2 cellular contexts compared by ENCODE assay signal in genomic region chr9:133359420-133360175, GRCh38.
A peak's percentile ranks its signal among the peaks of the same experiment; 100 is the strongest.
TF ChIP-seq lines count a peak whose summit lies in the region.

No MANE protein-coding gene starts in this region.

TF ChIP-seq in SK-N-SH treated with all-trans-retinoic acid at 6 μM for 48 hours, 23 proteins besides CTCF, POLR2A, EP300 and RAD21:
- no peak for TF ChIP-seq ARNTL (CRISPR knock-in tag; IDR thresholded peaks at IDR 0.05; ENCODE audit: borderline replicate concordance, low read depth)
- no peak for TF ChIP-seq BACH2 (CRISPR knock-in tag; IDR thresholded peaks at IDR 0.05; ENCODE audit: borderline replicate concordance)
- no peak for TF ChIP-seq TCF4 (CRISPR knock-in tag; IDR thresholded peaks at IDR 0.05; ENCODE audit: borderline replicate concordance)
- TF ChIP-seq CREB5 (CRISPR knock-in tag; IDR thresholded peaks at IDR 0.05; ENCODE audit: low read depth), result no peak
- no peak for TF ChIP-seq POU6F1 (CRISPR knock-in tag; IDR thresholded peaks at IDR 0.05; ENCODE audit: borderline replicate concordance, low read depth)
- no peak for TF ChIP-seq ISL1 (CRISPR knock-in tag; IDR thresholded peaks at IDR 0.05)
- no peak for TF ChIP-seq ESRRG (CRISPR knock-in tag; IDR thresholded peaks at IDR 0.05)
- TF ChIP-seq PPARA (CRISPR knock-in tag; IDR thresholded peaks at IDR 0.05; ENCODE audit: borderline replicate concordance), result no peak
TF ChIP-seq in SK-N-SH treated with all-trans-retinoic acid at 6 μM for 48 hours: peak in this region for 0.

TF ChIP-seq in HepG2, 621 proteins besides CTCF, POLR2A, EP300 and RAD21 (continues in another document):
- 0 out of 2 replicates have a peak, but pooled peaks have one; percentile 15 for TF ChIP-seq HOXA3 (CRISPR knock-in tag; IDR thresholded peaks at IDR 0.05)
- no peak for TF ChIP-seq MTA3 (CRISPR knock-in tag; IDR thresholded peaks at IDR 0.05)
- TF ChIP-seq NONO (IDR thresholded peaks at IDR 0.05), result no peak
- TF ChIP-seq NONO (CRISPR knock-in tag; conservative IDR thresholded peaks at IDR 0.05), result peak; percentile 65
- 0 out of 2 replicates have a peak, but pooled peaks have one; percentile 20 for TF ChIP-seq MIER3 (CRISPR knock-in tag; IDR thresholded peaks at IDR 0.05; ENCODE audit: borderline replicate concordance)
- 0 out of 2 replicates have a peak, but pooled peaks have one; percentile 17 for TF ChIP-seq MXD4 (CRISPR knock-in tag; IDR thresholded peaks at IDR 0.05)
- TF ChIP-seq ZBTB20 (CRISPR knock-in tag; IDR thresholded peaks at IDR 0.05; ENCODE audit: borderline replicate concordance, low read depth), result 0 out of 2 replicates have a peak, but pooled peaks have one; percentile 19
- peak; percentile 44; the same call in 1 of the 2 replicates for TF ChIP-seq MYC (CRISPR knock-in tag; IDR thresholded peaks at IDR 0.05; ENCODE audit: borderline replicate concordance)
- TF ChIP-seq ZNF263 (CRISPR knock-in tag; IDR thresholded peaks at IDR 0.05), result peak; percentile 73; the same call in 1 of the 2 replicates
- TF ChIP-seq ZNF207 (IDR thresholded peaks at IDR 0.05; ENCODE audit: borderline replicate concordance), result no peak
- no peak for TF ChIP-seq ELF3 (CRISPR knock-in tag; IDR thresholded peaks at IDR 0.05)
- peak; percentile 44 for TF ChIP-seq SAP130 (CRISPR knock-in tag; IDR thresholded peaks at IDR 0.05; ENCODE audit: low read depth)
- no peak for TF ChIP-seq ZBTB49 (CRISPR knock-in tag; IDR thresholded peaks at IDR 0.05; ENCODE audit: borderline replicate concordance)
- peak; percentile 30; the same call in 1 of the 2 replicates for TF ChIP-seq ZBTB39 (CRISPR knock-in tag; IDR thresholded peaks at IDR 0.05)
- TF ChIP-seq NFKB2 (CRISPR knock-in tag; IDR thresholded peaks at IDR 0.05; ENCODE audit: borderline replicate concordance), result no peak; the same call in 1 of the 2 replicates
- TF ChIP-seq ZNF883 (CRISPR knock-in tag; IDR thresholded peaks at IDR 0.05; ENCODE audit: not compliant biosample characterization), result peak; percentile 23
- TF ChIP-seq ZNF382 (CRISPR knock-in tag; IDR thresholded peaks at IDR 0.05; ENCODE audit: borderline replicate concordance), result no peak
- no peak for TF ChIP-seq ATF5 (CRISPR knock-in tag; IDR thresholded peaks at IDR 0.05; ENCODE audit: low read depth)
- TF ChIP-seq MAZ (IDR thresholded peaks at IDR 0.05; ENCODE audit: borderline replicate concordance, low read depth, low read length), result no peak
- 0 out of 2 replicates have a peak, but pooled peaks have one; percentile 40 for TF ChIP-seq MAZ (CRISPR knock-in tag; IDR thresholded peaks at IDR 0.05; ENCODE audit: low read depth)
- TF ChIP-seq KLF6 (CRISPR knock-in tag; IDR thresholded peaks at IDR 0.05), result no peak
- peak; percentile 65; the same call in 1 of the 2 replicates for TF ChIP-seq ZNF138 (CRISPR knock-in tag; IDR thresholded peaks at IDR 0.05; ENCODE audit: low read depth)
- TF ChIP-seq RBM22 (optimal IDR thresholded peaks at IDR 0.05; ENCODE audit: low read length), result peak; percentile 51
- TF ChIP-seq USF2 (IDR thresholded peaks at IDR 0.05; ENCODE audit: low read depth, low read length), result no peak
- TF ChIP-seq USF2 (CRISPR knock-in tag; IDR thresholded peaks at IDR 0.05; ENCODE audit: borderline replicate concordance), result no peak
- no peak for TF ChIP-seq PRDM4 (CRISPR knock-in tag; IDR thresholded peaks at IDR 0.05; ENCODE audit: borderline replicate concordance)
- TF ChIP-seq LCORL (IDR thresholded peaks at IDR 0.05), result no peak
- TF ChIP-seq LCORL (CRISPR knock-in tag; IDR thresholded peaks at IDR 0.05), result 0 out of 2 replicates have a peak, but pooled peaks have one; percentile 8
- no peak for TF ChIP-seq TRAFD1 (CRISPR knock-in tag; IDR thresholded peaks at IDR 0.05; ENCODE audit: borderline replicate concordance)
- TF ChIP-seq HINFP (CRISPR knock-in tag; IDR thresholded peaks at IDR 0.05; ENCODE audit: low read depth), result no peak; the same call in 1 of the 2 replicates
- no peak for TF ChIP-seq SMAD9 (CRISPR knock-in tag; IDR thresholded peaks at IDR 0.05)
- no peak for TF ChIP-seq ZNF839 (CRISPR knock-in tag; IDR thresholded peaks at IDR 0.05; ENCODE audit: borderline replicate concordance)
- TF ChIP-seq JUN (CRISPR knock-in tag; IDR thresholded peaks at IDR 0.05), result no peak
- no peak for TF ChIP-seq FOXO4 (CRISPR knock-in tag; conservative IDR thresholded peaks at IDR 0.05)
- TF ChIP-seq ZKSCAN5 (CRISPR knock-in tag; IDR thresholded peaks at IDR 0.05), result no peak
- no peak for TF ChIP-seq ZFAT (CRISPR knock-in tag; conservative IDR thresholded peaks at IDR 0.05)
- no peak for TF ChIP-seq ZNF713 (CRISPR knock-in tag; IDR thresholded peaks at IDR 0.05)
- no peak for TF ChIP-seq ZNF441 (CRISPR knock-in tag; IDR thresholded peaks at IDR 0.05; ENCODE audit: borderline replicate concordance)
- peak; percentile 40; the same call in 1 of the 2 replicates for TF ChIP-seq RBFOX2 (IDR thresholded peaks at IDR 0.05; ENCODE audit: low read depth, low read length)
- TF ChIP-seq GTF3A (CRISPR knock-in tag; conservative IDR thresholded peaks at IDR 0.05), result no peak
- no peak for TF ChIP-seq HDAC2 (CRISPR knock-in tag; IDR thresholded peaks at IDR 0.05)
- no peak for TF ChIP-seq ZNF576 (CRISPR knock-in tag; IDR thresholded peaks at IDR 0.05)
